In the genomic region with DNA sequence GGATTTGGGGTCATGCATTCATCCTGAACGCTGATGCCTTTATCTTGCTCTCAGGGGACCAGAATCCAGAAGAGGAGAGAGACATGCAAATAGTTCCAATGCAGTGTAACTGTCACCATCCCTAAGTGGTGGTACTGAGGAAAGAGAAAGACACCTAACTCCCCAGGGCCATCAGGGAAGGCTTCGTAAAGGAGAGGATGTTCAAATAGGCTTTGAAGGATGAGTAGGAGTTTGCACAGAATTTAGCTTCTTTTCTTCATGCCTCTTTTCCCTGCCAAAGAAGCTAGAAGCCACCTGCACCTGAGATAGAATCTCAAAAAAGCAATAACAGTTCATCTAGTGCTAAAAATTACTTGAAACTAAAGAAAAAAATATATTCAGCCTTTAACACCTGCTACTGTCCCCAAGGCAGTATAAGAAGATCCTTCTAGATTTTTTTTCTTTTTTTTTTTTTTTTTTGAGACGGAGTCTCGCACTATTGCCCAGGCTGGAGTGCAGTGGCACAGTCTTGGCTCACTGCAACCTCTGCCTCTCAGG, we compare ENCODE assay signal across 26 cellular contexts. TPM values are rescaled to one million over a fixed set of nuclear protein-coding genes. Genes with fewer than 3 reads are reported as not detected.
DNase-seq lines count a peak whose midpoint lies in the region; ATAC-seq and TF ChIP-seq lines count a peak whose summit lies in the region.
"Had no signal": no experiment of that assay in that cellular context is flagged by ENCODE, and none has a peak within 500 bp of the region (broad histone marks: within the 10 kb centered on the region; RNA-seq: fewer than 3 reads in every experiment).

No MANE protein-coding gene starts in this region.

- peak overlapping the region; percentile 15; the same call in 1 of the 2 replicates for H3K4me2 ChIP-seq in OCI-LY7 (ENCODE audit: low read length)
- no peak overlapping the region for H3K4me2 ChIP-seq in mesenchymal stem cell (ENCODE audit: low read length, poor library complexity, severe bottlenecking)

- H3K9me2 ChIP-seq in OCI-LY7 (ENCODE audit: insufficient read depth, low read length) = no peaks in the 10 kb centered on the region

- H3K79me1 ChIP-seq in mesenchymal stem cell (replicated peaks; ENCODE audit: low read length, poor library complexity, severe bottlenecking) = peaks cover 2% of the 10 kb centered on the region

- no peak overlapping the region for H4K91ac ChIP-seq in mesenchymal stem cell (ENCODE audit: low read length)

- H3K4me1 ChIP-seq in OCI-LY7 (ENCODE audit: insufficient read depth, low read length, poor library complexity, severe bottlenecking) (peaks cover 36% of the 10 kb centered on the region), mesenchymal stem cell (ENCODE audit: control insufficient read depth, insufficient read depth, low read depth, low read length) (no peaks in the 10 kb centered on the region)
- peaks cover 28 to 64% of the 10 kb centered on the region in 2 donors for H3K4me1 ChIP-seq in naive thymus-derived CD4-positive, alpha-beta T cell (ENCODE audit: control insufficient read depth in 2 of 2, insufficient read depth in 2 of 2, low read length in 2 of 2)
- H3K4me1 ChIP-seq: foreskin keratinocyte had no signal

- peaks cover 5% of the 10 kb centered on the region for H3K36me3 Mint-ChIP-seq in activated naive CD8-positive, alpha-beta T cell
- peaks cover 27% of the 10 kb centered on the region for H3K36me3 Mint-ChIP-seq in activated naive CD8-positive, alpha-beta T cell treated with anti-CD3 and anti-CD28 coated beads for 36 hours
- peaks cover 6 to 59% (median 11%) of the 10 kb centered on the region in 5 donors for H3K36me3 Mint-ChIP-seq in naive thymus-derived CD4-positive, alpha-beta T cell
- peaks cover 10% of the 10 kb centered on the region for H3K36me3 Mint-ChIP-seq in CD4-positive, alpha-beta T cell (ENCODE audit: low read depth)

- H4K8ac ChIP-seq in mesenchymal stem cell (ENCODE audit: low read length) = no peak overlapping the region

- no peak overlapping the region for H2AK5ac ChIP-seq in mesenchymal stem cell (ENCODE audit: low read length, severe bottlenecking)

- no peak for DNase-seq in activated naive CD8-positive, alpha-beta T cell treated with anti-CD3 and anti-CD28 coated beads for 36 hours
- peak; percentile 65 for DNase-seq in OCI-LY7 (ENCODE audit: low spot score)
- no peak for DNase-seq in naive thymus-derived CD4-positive, alpha-beta T cell
- DNase-seq in mesenchymal stem cell = no peak
- DNase-seq in CD4-positive, alpha-beta T cell = no peak
- no peak for DNase-seq in NCI-H2227 treated with DMSO at 0.1 percent for 48 hours (lab: John Stamatoyannopoulos, UW)
- DNase-seq: activated CD4-positive, alpha-beta T cell treated with anti-CD3 and anti-CD28 coated beads for 4 hours; activated CD8-positive, alpha-beta memory T cell treated with anti-CD3 and anti-CD28 coated beads, Interleukin-2, amount 10 ng/mL, durations not matched to agents 7 days and 5 days; activated naive CD4-positive, alpha-beta T cell; activated T-cell treated with anti-CD3 and anti-CD28 coated beads, Interleukin-2, amount 50 U/mL, for 48 hours; BE2C; COR-L47; effector memory CD8-positive, alpha-beta T cell; foreskin keratinocyte; HCEC 1CT; heart right ventricle; NCI-H1417 treated with DMSO at 0.1 percent for 48 hours; NCI-H446; NCI-H82; stimulated activated naive B cell treated with anti-CD40 and anti-IgM and Interleukin-4, amounts not matched to agents 10 μg/mL and 1 μg/mL and 100 μg/mL, for 72 hours; T-helper 17 cell had no signal

- H3K27me3 ChIP-seq in naive thymus-derived CD4-positive, alpha-beta T cell (ENCODE audit: control insufficient read depth in 2 of 2, insufficient read depth in 2 of 2, low read length in 2 of 2) = no peaks in the 10 kb centered on the region
- H3K27me3 ChIP-seq in mesenchymal stem cell (ENCODE audit: control insufficient read depth in 1 of 2, insufficient read depth in 1 of 2, low read length in 2 of 2) = no peaks in the 10 kb centered on the region
- no peaks in the 10 kb centered on the region for H3K27me3 ChIP-seq in CD4-positive, alpha-beta T cell (ENCODE audit: control insufficient read depth, insufficient read depth, low read length)
- H3K27me3 ChIP-seq: BE2C, foreskin keratinocyte, heart right ventricle had no signal

- H2BK15ac ChIP-seq in mesenchymal stem cell (ENCODE audit: low read depth, poor library complexity, severe bottlenecking) = no peak overlapping the region

- no peaks in the 10 kb centered on the region for H3K27me3 Mint-ChIP-seq in activated naive CD8-positive, alpha-beta T cell
- H3K27me3 Mint-ChIP-seq in activated naive CD8-positive, alpha-beta T cell treated with anti-CD3 and anti-CD28 coated beads for 36 hours = no peaks in the 10 kb centered on the region
- no peaks in the 10 kb centered on the region for H3K27me3 Mint-ChIP-seq in naive thymus-derived CD4-positive, alpha-beta T cell
- no peaks in the 10 kb centered on the region for H3K27me3 Mint-ChIP-seq in CD4-positive, alpha-beta T cell
- H3K27me3 Mint-ChIP-seq: activated CD8-positive, alpha-beta memory T cell treated with anti-CD3 and anti-CD28 coated beads, Interleukin-2, amount 10 ng/mL, durations not matched to agents 7 days and 5 days; effector memory CD8-positive, alpha-beta T cell; stimulated activated naive B cell treated with anti-CD40 and anti-IgM and Interleukin-4, amounts not matched to agents 10 μg/mL and 1 μg/mL and 100 μg/mL, for 72 hours; T-helper 17 cell had no signal

- peaks cover 75% of the 10 kb centered on the region for H3K4me1 Mint-ChIP-seq in activated naive CD8-positive, alpha-beta T cell (ENCODE audit: low read depth)
- H3K4me1 Mint-ChIP-seq in activated naive CD8-positive, alpha-beta T cell treated with anti-CD3 and anti-CD28 coated beads for 36 hours = peaks cover 62% of the 10 kb centered on the region
- H3K4me1 Mint-ChIP-seq in naive thymus-derived CD4-positive, alpha-beta T cell = peaks cover 60 to 92% (median 82%) of the 10 kb centered on the region in 7 donors
- peaks cover 63% of the 10 kb centered on the region for H3K4me1 Mint-ChIP-seq in CD4-positive, alpha-beta T cell (ENCODE audit: low read depth)

- H3K9me3 ChIP-seq in OCI-LY7 (ENCODE audit: low read length) (no peaks in the 10 kb centered on the region), mesenchymal stem cell (ENCODE audit: control insufficient read depth, low read length) (no peaks in the 10 kb centered on the region)
- no peaks in the 10 kb centered on the region for H3K9me3 ChIP-seq in naive thymus-derived CD4-positive, alpha-beta T cell (ENCODE audit: control insufficient read depth in 2 of 3, low read length in 3 of 3)
- no peaks in the 10 kb centered on the region for H3K9me3 ChIP-seq in CD4-positive, alpha-beta T cell (ENCODE audit: control insufficient read depth, low read length)
- H3K9me3 ChIP-seq: BE2C, heart right ventricle had no signal

- H4K20me1 ChIP-seq in OCI-LY7 (ENCODE audit: insufficient read depth, low read length) = no peaks in the 10 kb centered on the region; the same call in 1 of the 2 replicates

- no peak overlapping the region for H3K4me3 Mint-ChIP-seq in activated naive CD8-positive, alpha-beta T cell
- H3K4me3 Mint-ChIP-seq in activated naive CD8-positive, alpha-beta T cell treated with anti-CD3 and anti-CD28 coated beads for 36 hours = no peak overlapping the region
- peak overlapping the region in 3 of 10 donors; percentile 2 to 44 (median 22) for H3K4me3 Mint-ChIP-seq in naive thymus-derived CD4-positive, alpha-beta T cell
- H3K4me3 Mint-ChIP-seq in CD4-positive, alpha-beta T cell = no peak overlapping the region
- H3K4me3 Mint-ChIP-seq: activated CD8-positive, alpha-beta memory T cell treated with anti-CD3 and anti-CD28 coated beads, Interleukin-2, amount 10 ng/mL, durations not matched to agents 7 days and 5 days; neural crest cell; stimulated activated naive B cell treated with anti-CD40 and anti-IgM and Interleukin-4, amounts not matched to agents 10 μg/mL and 1 μg/mL and 100 μg/mL, for 72 hours had no signal

- no peak overlapping the region for H3K9ac ChIP-seq in mesenchymal stem cell (ENCODE audit: low read length)

- H2AFZ ChIP-seq in OCI-LY7 (ENCODE audit: low read length) = no peak overlapping the region
- no peak overlapping the region for H2AFZ ChIP-seq in mesenchymal stem cell (ENCODE audit: low read depth, low read length)

- no peak overlapping the region for H3K14ac ChIP-seq in mesenchymal stem cell (ENCODE audit: low read length in 2 of 2)

- H3K4me3 ChIP-seq in OCI-LY7 (ENCODE audit: low read depth, low read length, poor library complexity, severe bottlenecking) = no peak overlapping the region
- no peak overlapping the region for H3K4me3 ChIP-seq in naive thymus-derived CD4-positive, alpha-beta T cell (ENCODE audit: low read length)
- no peak overlapping the region for H3K4me3 ChIP-seq in mesenchymal stem cell (ENCODE audit: insufficient read depth in 1 of 2, low read depth in 1 of 2, low read length in 2 of 2)
- H3K4me3 ChIP-seq: coronary artery, heart right ventricle, SK-N-MC had no signal

- H3K27ac ChIP-seq in OCI-LY7 (ENCODE audit: low read depth, low read length, poor library complexity, severe bottlenecking) (peak overlapping the region; percentile 8), mesenchymal stem cell (ENCODE audit: low read length, poor library complexity, severe bottlenecking) (no peak overlapping the region)
- no peak overlapping the region for H3K27ac ChIP-seq in naive thymus-derived CD4-positive, alpha-beta T cell (ENCODE audit: low read depth, low read length)
- no peak overlapping the region for H3K27ac ChIP-seq in CD4-positive, alpha-beta T cell (ENCODE audit: low read depth, low read length)
- H3K27ac ChIP-seq: foreskin keratinocyte, SK-N-MC had no signal

- H3K27ac Mint-ChIP-seq in activated naive CD8-positive, alpha-beta T cell = peak overlapping the region; percentile 7
- H3K27ac Mint-ChIP-seq in activated naive CD8-positive, alpha-beta T cell treated with anti-CD3 and anti-CD28 coated beads for 36 hours = no peak overlapping the region
- peak overlapping the region in 7 of 9 donors; percentile 8 to 91 (median 52) for H3K27ac Mint-ChIP-seq in naive thymus-derived CD4-positive, alpha-beta T cell
- H3K27ac Mint-ChIP-seq in CD4-positive, alpha-beta T cell = no peak overlapping the region

- no peaks in the 10 kb centered on the region for H3K79me2 ChIP-seq in OCI-LY7 (ENCODE audit: insufficient read depth, low read depth, low read length)

- no peak overlapping the region for H2BK120ac ChIP-seq in mesenchymal stem cell (ENCODE audit: low read depth, low read length)

- TF ChIP-seq CTCF in OCI-LY7 (conservative IDR thresholded peaks at IDR 0.05; ENCODE audit: low read length) = no peak
- no peak for TF ChIP-seq CTCF in CD4-positive, alpha-beta T cell (IDR thresholded peaks at IDR 0.05)

- H3K23ac ChIP-seq in mesenchymal stem cell (ENCODE audit: low read length in 2 of 2) = no peak overlapping the region

- H3K18ac ChIP-seq in mesenchymal stem cell (ENCODE audit: low read depth in 1 of 2, low read length in 2 of 2) = no peak overlapping the region

- CTCF ChIA-PET in OCI-LY7 (lab: Charles Lee; ENCODE audit: unreplicated experiment) = no interaction called here
- CTCF ChIA-PET in naive thymus-derived CD4-positive, alpha-beta T cell (lab: Charles Lee) = interaction anchor here (1.2 kb wide), 1 partner anchor 12 kb away, joined by 4 read pairs; no protein-coding TSS in a partner anchor
- CTCF ChIA-PET in CD4-positive, alpha-beta T cell (lab: Charles Lee) = no interaction called here

- intact Hi-C loops in OCI-LY7 (cut with micrococcal nuclease; ENCODE audit: unreplicated experiment) = loop anchor here (1.0 kb wide), 1 partner anchor 15 kb away; no protein-coding TSS in a partner anchor
- intact Hi-C loops in naive thymus-derived CD4-positive, alpha-beta T cell (cut with micrococcal nuclease) = no loop called here
- intact Hi-C loops in CD4-positive, alpha-beta T cell (cut with DNase I, micrococcal nuclease) = no loop called here

- no peak overlapping the region for H2BK12ac ChIP-seq in mesenchymal stem cell (ENCODE audit: low read length in 2 of 2)

- H3K36me3 ChIP-seq in OCI-LY7 (ENCODE audit: insufficient read depth, low read length) (no peaks in the 10 kb centered on the region), mesenchymal stem cell (ENCODE audit: control insufficient read depth in 1 of 2, insufficient read depth in 2 of 2, low read depth in 1 of 2, low read length in 2 of 2) (peaks cover 0 to 12% of the 10 kb centered on the region in 2 experiments)
- no peaks in the 10 kb centered on the region for H3K36me3 ChIP-seq in naive thymus-derived CD4-positive, alpha-beta T cell (ENCODE audit: control insufficient read depth in 2 of 3, insufficient read depth in 3 of 3, low read length in 3 of 3)
- H3K36me3 ChIP-seq: BE2C had no signal

- POLR2A ChIA-PET in OCI-LY7 (lab: Charles Lee) = interaction anchor here (0.7 kb wide), 2 partner anchors 24 to 535 kb away, joined by 5 to 6 read pairs; no protein-coding TSS in a partner anchor
- POLR2A ChIA-PET in naive thymus-derived CD4-positive, alpha-beta T cell (lab: Charles Lee) = interaction anchor here (10.0 kb wide), 1 partner anchor 17 kb away, joined by 194 read pairs; the partner anchor contains the start of gene XBP1
- POLR2A ChIA-PET in CD4-positive, alpha-beta T cell (lab: Charles Lee) = no interaction called here

- no peak overlapping the region for H2BK5ac ChIP-seq in mesenchymal stem cell (ENCODE audit: low read depth, low read length, poor library complexity, severe bottlenecking)

- WGBS in mesenchymal stem cell = 83% methylated on average over 3 of the region's 4 CpGs

- no TSS peak for BruUV-seq in OCI-LY7 (replicated peaks; lab: Mats Ljungman, UMichigan)

- H3K4ac ChIP-seq in mesenchymal stem cell (ENCODE audit: low read depth in 1 of 2, low read length in 2 of 2) = no peak overlapping the region

- ATAC-seq in naive thymus-derived CD4-positive, alpha-beta T cell = no peak
- no peak for ATAC-seq in CD4-positive, alpha-beta T cell (ENCODE audit: poor library complexity)
- no peak for ATAC-seq in GM19463 (IDR thresholded peaks at IDR 0.05; ENCODE audit: unreplicated experiment)
- ATAC-seq: activated CD8-positive, alpha-beta memory T cell treated with anti-CD3 and anti-CD28 coated beads, Interleukin-2, amount 10 ng/mL, durations not matched to agents 7 days and 5 days; effector memory CD8-positive, alpha-beta T cell; foreskin keratinocyte; heart right ventricle; stimulated activated naive B cell treated with anti-CD40 and anti-IgM and Interleukin-4, amounts not matched to agents 10 μg/mL and 1 μg/mL and 100 μg/mL, for 72 hours; T-helper 17 cell had no signal

- no peaks in the 10 kb centered on the region for H3K9me3 Mint-ChIP-seq in activated naive CD8-positive, alpha-beta T cell (ENCODE audit: low read depth)
- H3K9me3 Mint-ChIP-seq in activated naive CD8-positive, alpha-beta T cell treated with anti-CD3 and anti-CD28 coated beads for 36 hours = no peaks in the 10 kb centered on the region
- H3K9me3 Mint-ChIP-seq in naive thymus-derived CD4-positive, alpha-beta T cell = no peaks in the 10 kb centered on the region
- no peaks in the 10 kb centered on the region for H3K9me3 Mint-ChIP-seq in CD4-positive, alpha-beta T cell
- H3K9me3 Mint-ChIP-seq: effector memory CD8-positive, alpha-beta T cell; neural crest cell; stimulated activated naive B cell treated with anti-CD40 and anti-IgM and Interleukin-4, amounts not matched to agents 10 μg/mL and 1 μg/mL and 100 μg/mL, for 72 hours had no signal

RNA-seq across cellular contexts. Expression of gene XBP1, which starts 16.7 kb away (rescaled TPM):
- 100 to 1,000 TPM; 111 TPM for total RNA-seq in activated naive CD8-positive, alpha-beta T cell treated with anti-CD3 and anti-CD28 coated beads for 36 hours
- 35.2 and 35.8 TPM in 2 replicates for total RNA-seq in OCI-LY7 (2014; rRNA removed; shearing (Covaris generic))
- 118 and 144 TPM in 2 replicates for total RNA-seq in OCI-LY7 (2022)
- total RNA-seq in naive thymus-derived CD4-positive, alpha-beta T cell = 100 to 1,000 TPM; 120 to 293 (median 144) TPM
- polyA plus RNA-seq in naive thymus-derived CD4-positive, alpha-beta T cell = 100 to 1,000 TPM; 250 to 417 TPM
- 127 TPM for polyA plus RNA-seq in mesenchymal stem cell (2013, experiment 1 of 2)
- polyA plus RNA-seq in mesenchymal stem cell (2013, experiment 2 of 2) = 129 TPM
- total RNA-seq in CD4-positive, alpha-beta T cell = 100 to 1,000 TPM; 180 to 190 TPM

RNA-seq across cellular contexts. Expression of gene CCDC117, which starts 44.6 kb away (rescaled TPM):
- 10 to 100 TPM; 27.6 to 29.2 TPM for total RNA-seq in activated naive CD8-positive, alpha-beta T cell treated with anti-CD3 and anti-CD28 coated beads for 36 hours
- 19.5 and 21.4 TPM in 2 replicates for total RNA-seq in OCI-LY7 (2014; rRNA removed; shearing (Covaris generic))
- total RNA-seq in OCI-LY7 (2022) = 32.9 and 34.1 TPM in 2 replicates
- 10 to 100 TPM; 13.5 to 33.5 (median 21.2) TPM for total RNA-seq in naive thymus-derived CD4-positive, alpha-beta T cell
- 10 to 100 TPM in 1 of 2 donors, 1 to 10 TPM in 1; 8.7 to 12.6 TPM for polyA plus RNA-seq in naive thymus-derived CD4-positive, alpha-beta T cell
- 14.2 TPM for polyA plus RNA-seq in mesenchymal stem cell (2013, experiment 1 of 2)
- 14.5 TPM for polyA plus RNA-seq in mesenchymal stem cell (2013, experiment 2 of 2)
- 10 to 100 TPM; 14.2 to 16.1 TPM for total RNA-seq in CD4-positive, alpha-beta T cell

Comparison
In these comparisons a context has a peak if more than half of its experiments do, and no peak if none do; other contexts are left out.
1. H3K27ac Mint-ChIP-seq: peak in activated naive CD8-positive, alpha-beta T cell (single experiment) and naive thymus-derived CD4-positive, alpha-beta T cell (7 of 9); none in activated naive CD8-positive, alpha-beta T cell treated with anti-CD3 and anti-CD28 coated beads for 36 hours (single experiment) and CD4-positive, alpha-beta T cell (single experiment).